Comparison of ENCODE assay signal across 16 cellular contexts in the genomic region with DNA sequence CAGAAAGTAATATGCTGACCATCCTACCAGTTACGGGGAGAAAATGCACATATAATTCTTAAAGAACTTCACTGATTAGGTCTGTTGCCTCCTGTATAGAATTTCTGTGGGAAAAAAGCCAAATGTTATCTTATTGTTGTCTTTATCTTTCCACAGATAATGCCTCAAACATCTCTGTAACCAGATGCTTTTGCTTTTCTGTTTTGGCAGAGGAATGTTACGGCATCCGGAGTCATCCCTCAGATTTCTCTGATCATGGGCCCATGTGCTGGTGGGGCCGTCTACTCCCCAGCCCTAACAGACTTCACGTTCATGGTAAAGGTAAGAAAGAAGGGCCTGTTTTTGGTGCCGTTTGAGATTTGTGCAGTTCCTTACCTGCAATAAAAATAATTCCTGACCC. TPM values are rescaled to one million over a fixed set of nuclear protein-coding genes. Genes with fewer than 3 reads are reported as not detected.
DNase-seq lines count a peak whose midpoint lies in the region; ATAC-seq and TF ChIP-seq lines count a peak whose summit lies in the region.
"Had no signal": no experiment of that assay in that cellular context is flagged by ENCODE, and none has a peak within 500 bp of the region (broad histone marks: within the 10 kb centered on the region; RNA-seq: fewer than 3 reads in every experiment).

No MANE protein-coding gene starts in this region.

- H3K4me3 Mint-ChIP-seq in WTC11 (no peak overlapping the region), naive B cell (peak overlapping the region in 1 of 8 donors; percentile 29)
- H3K4me3 Mint-ChIP-seq: CD8-positive, alpha-beta T cell; H9 had no signal

- peak overlapping the region; percentile 1 for H3K27ac ChIP-seq in temporal lobe (ENCODE audit: low read depth, low read length)
- H3K27ac ChIP-seq: A549, C4-2B had no signal

- CTCF ChIA-PET in WTC11 (lab: Charles Lee): no interaction called here

- H3K36me3 Mint-ChIP-seq in WTC11: peaks cover 47% of the 10 kb centered on the region
- peaks cover 34 to 35% of the 10 kb centered on the region in 2 donors for H3K36me3 Mint-ChIP-seq in naive B cell

- H3K27me3 Mint-ChIP-seq in WTC11 (ENCODE audit: low read depth) (no peaks in the 10 kb centered on the region), naive B cell (no peaks in the 10 kb centered on the region)

- H3K4me3 ChIP-seq in fibroblast of mammary gland (ENCODE audit: control insufficient read depth, low read depth, low read length): no peak overlapping the region
- H3K4me3 ChIP-seq: A549 had no signal

- no peak for TF ChIP-seq CTCF in WTC11 (IDR thresholded peaks at IDR 0.05)
- TF ChIP-seq CTCF in fibroblast of mammary gland (conservative IDR thresholded peaks at IDR 0.05; ENCODE audit: control insufficient read depth, insufficient read depth, low read depth, low read length): no peak

- DNase-seq in WTC11 (ENCODE audit: low spot score) (no peak), fibroblast of mammary gland (ENCODE audit: low read depth) (peak; percentile 1), naive B cell (no peak), G401 (ENCODE audit: low spot score) (no peak), GM03348 (ENCODE audit: low spot score) (no peak)
- no peak for DNase-seq in activated CD4-positive, CD25-positive, alpha-beta regulatory T cell treated with anti-CD3 and anti-CD28 coated beads, Interleukin-2, amount 50 U/mL, for 72 hours
- DNase-seq: BE2C; Caco-2; CD8-positive, alpha-beta T cell; DND-41; GOT3; H9 had no signal

- POLR2A ChIA-PET in WTC11 (lab: Charles Lee): no interaction called here

- ATAC-seq in WTC11: no peak
- no peak for ATAC-seq in naive B cell (ENCODE audit: low read depth in 2 of 2)
- ATAC-seq in GM19397 (IDR thresholded peaks at IDR 0.05; ENCODE audit: unreplicated experiment): no peak
- ATAC-seq: A549; CD8-positive, alpha-beta T cell had no signal

- 0 out of 2 replicates have a peak overlapping the region, but pooled peaks have one; percentile 8 for H3K27ac Mint-ChIP-seq in WTC11
- peak overlapping the region in 5 of 6 donors; percentile 27 to 65 (median 53) for H3K27ac Mint-ChIP-seq in naive B cell
- H3K27ac Mint-ChIP-seq: CD8-positive, alpha-beta T cell had no signal

- peaks cover 10% of the 10 kb centered on the region for H3K4me1 Mint-ChIP-seq in WTC11
- peaks cover 16 to 29% (median 29%) of the 10 kb centered on the region in 3 donors for H3K4me1 Mint-ChIP-seq in naive B cell

- H3K9me3 Mint-ChIP-seq in WTC11 (peaks cover 16% of the 10 kb centered on the region), naive B cell (peaks cover 9 to 25% (median 21%) of the 10 kb centered on the region in 7 donors)

- in situ Hi-C loops in G401 (cut with HindIII; ENCODE audit: low sequenced_read_pairs): no loop called here

TF ChIP-seq in WTC11, 78 proteins besides CTCF, POLR2A, EP300 and RAD21 (continues in another document):
- TF ChIP-seq JUN (CRISPR knock-in tag; IDR thresholded peaks at IDR 0.05): no peak
- TF ChIP-seq, protein P1, sequence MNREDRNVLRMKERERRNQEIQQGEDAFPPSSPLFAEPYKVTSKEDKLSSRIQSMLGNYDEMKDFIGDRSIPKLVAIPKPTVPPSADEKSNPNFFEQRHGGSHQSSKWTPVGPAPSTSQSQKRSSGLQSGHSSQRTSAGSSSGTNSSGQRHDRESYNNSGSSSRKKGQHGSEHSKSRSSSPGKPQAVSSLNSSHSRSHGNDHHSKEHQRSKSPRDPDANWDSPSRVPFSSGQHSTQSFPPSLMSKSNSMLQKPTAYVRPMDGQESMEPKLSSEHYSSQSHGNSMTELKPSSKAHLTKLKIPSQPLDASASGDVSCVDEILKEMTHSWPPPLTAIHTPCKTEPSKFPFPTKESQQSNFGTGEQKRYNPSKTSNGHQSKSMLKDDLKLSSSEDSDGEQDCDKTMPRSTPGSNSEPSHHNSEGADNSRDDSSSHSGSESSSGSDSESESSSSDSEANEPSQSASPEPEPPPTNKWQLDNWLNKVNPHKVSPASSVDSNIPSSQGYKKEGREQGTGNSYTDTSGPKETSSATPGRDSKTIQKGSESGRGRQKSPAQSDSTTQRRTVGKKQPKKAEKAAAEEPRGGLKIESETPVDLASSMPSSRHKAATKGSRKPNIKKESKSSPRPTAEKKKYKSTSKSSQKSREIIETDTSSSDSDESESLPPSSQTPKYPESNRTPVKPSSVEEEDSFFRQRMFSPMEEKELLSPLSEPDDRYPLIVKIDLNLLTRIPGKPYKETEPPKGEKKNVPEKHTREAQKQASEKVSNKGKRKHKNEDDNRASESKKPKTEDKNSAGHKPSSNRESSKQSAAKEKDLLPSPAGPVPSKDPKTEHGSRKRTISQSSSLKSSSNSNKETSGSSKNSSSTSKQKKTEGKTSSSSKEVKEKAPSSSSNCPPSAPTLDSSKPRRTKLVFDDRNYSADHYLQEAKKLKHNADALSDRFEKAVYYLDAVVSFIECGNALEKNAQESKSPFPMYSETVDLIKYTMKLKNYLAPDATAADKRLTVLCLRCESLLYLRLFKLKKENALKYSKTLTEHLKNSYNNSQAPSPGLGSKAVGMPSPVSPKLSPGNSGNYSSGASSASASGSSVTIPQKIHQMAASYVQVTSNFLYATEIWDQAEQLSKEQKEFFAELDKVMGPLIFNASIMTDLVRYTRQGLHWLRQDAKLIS (CRISPR knock-in tag; IDR thresholded peaks at IDR 0.05; ENCODE audit: borderline replicate concordance): no peak
- TF ChIP-seq, protein P2, sequence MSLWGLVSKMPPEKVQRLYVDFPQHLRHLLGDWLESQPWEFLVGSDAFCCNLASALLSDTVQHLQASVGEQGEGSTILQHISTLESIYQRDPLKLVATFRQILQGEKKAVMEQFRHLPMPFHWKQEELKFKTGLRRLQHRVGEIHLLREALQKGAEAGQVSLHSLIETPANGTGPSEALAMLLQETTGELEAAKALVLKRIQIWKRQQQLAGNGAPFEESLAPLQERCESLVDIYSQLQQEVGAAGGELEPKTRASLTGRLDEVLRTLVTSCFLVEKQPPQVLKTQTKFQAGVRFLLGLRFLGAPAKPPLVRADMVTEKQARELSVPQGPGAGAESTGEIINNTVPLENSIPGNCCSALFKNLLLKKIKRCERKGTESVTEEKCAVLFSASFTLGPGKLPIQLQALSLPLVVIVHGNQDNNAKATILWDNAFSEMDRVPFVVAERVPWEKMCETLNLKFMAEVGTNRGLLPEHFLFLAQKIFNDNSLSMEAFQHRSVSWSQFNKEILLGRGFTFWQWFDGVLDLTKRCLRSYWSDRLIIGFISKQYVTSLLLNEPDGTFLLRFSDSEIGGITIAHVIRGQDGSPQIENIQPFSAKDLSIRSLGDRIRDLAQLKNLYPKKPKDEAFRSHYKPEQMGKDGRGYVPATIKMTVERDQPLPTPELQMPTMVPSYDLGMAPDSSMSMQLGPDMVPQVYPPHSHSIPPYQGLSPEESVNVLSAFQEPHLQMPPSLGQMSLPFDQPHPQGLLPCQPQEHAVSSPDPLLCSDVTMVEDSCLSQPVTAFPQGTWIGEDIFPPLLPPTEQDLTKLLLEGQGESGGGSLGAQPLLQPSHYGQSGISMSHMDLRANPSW (CRISPR knock-in tag; conservative IDR thresholded peaks at IDR 0.05; ENCODE audit: low read depth): no peak
- no peak for TF ChIP-seq HMGA2 (CRISPR knock-in tag; IDR thresholded peaks at IDR 0.05)
- no peak for TF ChIP-seq TEAD1 (CRISPR knock-in tag; IDR thresholded peaks at IDR 0.05)
- TF ChIP-seq, protein P3, sequence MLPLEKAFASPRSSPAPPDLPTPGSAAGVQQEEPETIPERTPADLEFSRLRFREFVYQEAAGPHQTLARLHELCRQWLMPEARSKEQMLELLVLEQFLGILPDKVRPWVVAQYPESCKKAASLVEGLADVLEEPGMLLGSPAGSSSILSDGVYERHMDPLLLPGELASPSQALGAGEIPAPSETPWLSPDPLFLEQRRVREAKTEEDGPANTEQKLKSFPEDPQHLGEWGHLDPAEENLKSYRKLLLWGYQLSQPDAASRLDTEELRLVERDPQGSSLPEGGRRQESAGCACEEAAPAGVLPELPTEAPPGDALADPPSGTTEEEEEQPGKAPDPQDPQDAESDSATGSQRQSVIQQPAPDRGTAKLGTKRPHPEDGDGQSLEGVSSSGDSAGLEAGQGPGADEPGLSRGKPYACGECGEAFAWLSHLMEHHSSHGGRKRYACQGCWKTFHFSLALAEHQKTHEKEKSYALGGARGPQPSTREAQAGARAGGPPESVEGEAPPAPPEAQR (CRISPR knock-in tag; IDR thresholded peaks at IDR 0.05): no peak
- TF ChIP-seq, protein P4, sequence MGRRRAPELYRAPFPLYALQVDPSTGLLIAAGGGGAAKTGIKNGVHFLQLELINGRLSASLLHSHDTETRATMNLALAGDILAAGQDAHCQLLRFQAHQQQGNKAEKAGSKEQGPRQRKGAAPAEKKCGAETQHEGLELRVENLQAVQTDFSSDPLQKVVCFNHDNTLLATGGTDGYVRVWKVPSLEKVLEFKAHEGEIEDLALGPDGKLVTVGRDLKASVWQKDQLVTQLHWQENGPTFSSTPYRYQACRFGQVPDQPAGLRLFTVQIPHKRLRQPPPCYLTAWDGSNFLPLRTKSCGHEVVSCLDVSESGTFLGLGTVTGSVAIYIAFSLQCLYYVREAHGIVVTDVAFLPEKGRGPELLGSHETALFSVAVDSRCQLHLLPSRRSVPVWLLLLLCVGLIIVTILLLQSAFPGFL (CRISPR knock-in tag; IDR thresholded peaks at IDR 0.05; ENCODE audit: borderline replicate concordance): no peak
- TF ChIP-seq, protein P5, sequence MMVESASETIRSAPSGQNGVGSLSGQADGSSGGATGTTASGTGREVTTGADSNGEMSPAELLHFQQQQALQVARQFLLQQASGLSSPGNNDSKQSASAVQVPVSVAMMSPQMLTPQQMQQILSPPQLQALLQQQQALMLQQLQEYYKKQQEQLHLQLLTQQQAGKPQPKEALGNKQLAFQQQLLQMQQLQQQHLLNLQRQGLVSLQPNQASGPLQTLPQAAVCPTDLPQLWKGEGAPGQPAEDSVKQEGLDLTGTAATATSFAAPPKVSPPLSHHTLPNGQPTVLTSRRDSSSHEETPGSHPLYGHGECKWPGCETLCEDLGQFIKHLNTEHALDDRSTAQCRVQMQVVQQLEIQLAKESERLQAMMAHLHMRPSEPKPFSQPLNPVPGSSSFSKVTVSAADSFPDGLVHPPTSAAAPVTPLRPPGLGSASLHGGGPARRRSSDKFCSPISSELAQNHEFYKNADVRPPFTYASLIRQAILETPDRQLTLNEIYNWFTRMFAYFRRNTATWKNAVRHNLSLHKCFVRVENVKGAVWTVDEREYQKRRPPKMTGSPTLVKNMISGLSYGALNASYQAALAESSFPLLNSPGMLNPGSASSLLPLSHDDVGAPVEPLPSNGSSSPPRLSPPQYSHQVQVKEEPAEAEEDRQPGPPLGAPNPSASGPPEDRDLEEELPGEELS (CRISPR knock-in tag; IDR thresholded peaks at IDR 0.05): no peak

RNA-seq across cellular contexts. Expression of a gene that starts 33.5 kb away (rescaled TPM):
- total RNA-seq in WTC11 (2021) (69.0 to 77.2 TPM (median 72.1 TPM) in 3 replicates), temporal lobe (29.0 TPM)
- 10 to 100 TPM; 26.4 to 54.8 (median 33.1) TPM for polyA plus RNA-seq in naive B cell (ENCODE audit: low read depth in 6 of 6)
- 114 and 131 TPM in 2 replicates for total RNA-seq in G401 (2014; rRNA removed; shearing (Covaris generic))
